Comparison of ENCODE assay signal across 1 cellular context in genomic region chr15:63888823-63889222, GRCh38.
TF ChIP-seq lines count a peak whose summit lies in the region.

No MANE protein-coding gene starts in this region.

TF ChIP-seq in liver, 16 proteins besides CTCF, POLR2A, EP300 and RAD21 (continued from another document):
- TF ChIP-seq MAX (IDR thresholded peaks at IDR 0.05) (no peak), EGR1 (IDR thresholded peaks at IDR 0.05; ENCODE audit: low read depth in 2 of 2) (no peak)
